19 cellular contexts compared by ENCODE assay signal in the genomic region with DNA sequence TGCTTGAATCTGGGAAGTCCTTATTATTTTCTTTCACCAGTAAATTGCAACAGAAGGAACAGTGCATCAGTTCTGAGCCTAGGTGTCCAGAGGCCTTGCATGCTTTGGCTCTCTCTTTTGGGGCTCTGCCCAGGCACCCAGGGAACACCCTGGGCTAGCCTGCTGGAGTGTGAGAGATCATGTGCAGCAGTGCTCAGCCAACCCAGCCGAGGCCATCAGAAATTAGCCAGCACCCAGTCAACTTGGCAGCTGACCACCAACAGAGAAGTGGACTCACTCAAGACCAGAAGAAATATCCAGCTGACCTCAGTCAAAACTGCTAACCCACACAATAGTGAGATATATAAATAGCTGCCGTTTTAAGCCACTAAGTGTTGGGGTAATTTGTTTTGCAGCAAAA. TPM values are rescaled to one million over a fixed set of nuclear protein-coding genes. Genes with fewer than 3 reads are reported as not detected.
A peak's percentile ranks its signal among the peaks of the same experiment; 100 is the strongest.
DNase-seq lines count a peak whose midpoint lies in the region; ATAC-seq and TF ChIP-seq lines count a peak whose summit lies in the region.
"Had no signal": no experiment of that assay in that cellular context is flagged by ENCODE, and none has a peak within 500 bp of the region (broad histone marks: within the 10 kb centered on the region; RNA-seq: fewer than 3 reads in every experiment).

No MANE protein-coding gene starts in this region.

- TF ChIP-seq CTCF in choroid plexus epithelial cell (conservative IDR thresholded peaks at IDR 0.05; ENCODE audit: low read depth, low read length) (no peak), left ventricle myocardium inferior (IDR thresholded peaks at IDR 0.05; ENCODE audit: borderline replicate concordance) (no peak)

- DNase-seq in G401 (ENCODE audit: low spot score) (peak; percentile 51), choroid plexus epithelial cell (ENCODE audit: low read depth) (peak; percentile 45), left ventricle myocardium inferior (peak; percentile 83), sciatic nerve (ENCODE audit: low spot score) (peak; percentile 65), NCI-H128 (lab: John Stamatoyannopoulos, UW; ENCODE audit: unreplicated experiment) (no peak), UCSD-AML1 (lab: John Stamatoyannopoulos, UW; ENCODE audit: unreplicated experiment) (no peak), glomerular visceral epithelial cell (ENCODE audit: extremely low spot score) (no peak)
- DNase-seq: activated CD4-positive, alpha-beta T cell treated with anti-CD3 and anti-CD28 coated beads, Interleukin-2, amount 50 U/mL, for 48 hours; activated naive CD8-positive, alpha-beta T cell treated with anti-CD3 and anti-CD28 coated beads, Interleukin-2, amount 50 U/mL, for 24 hours; activated T-cell treated with anti-CD3 and anti-CD28 coated beads, Interleukin-2, amount 50 U/mL, for 72 hours; CD8-positive, alpha-beta T cell; kidney glomerular epithelial cell; NCI-H1048; NCI-H82; RPMI8226; stimulated activated naive CD4-positive, alpha-beta T cell treated with Interleukin-2 at 50 U/mL for 16 hours had no signal

- intact Hi-C loops in left ventricle myocardium inferior (cut with micrococcal nuclease) (no loop called here), sciatic nerve (cut with DNase I) (no loop called here)

- in situ Hi-C loops in G401 (cut with HindIII; ENCODE audit: low sequenced_read_pairs), result no loop called here

- H3K27me3 ChIP-seq in left ventricle myocardium inferior (ENCODE audit: low read depth), result no peaks in the 10 kb centered on the region
- H3K27me3 ChIP-seq: ovary had no signal

- ATAC-seq in sciatic nerve (peak; percentile 77), HG03469 (IDR thresholded peaks at IDR 0.05; ENCODE audit: unreplicated experiment) (no peak)
- ATAC-seq: activated naive CD8-positive, alpha-beta T cell treated with anti-CD3 and anti-CD28 coated beads, Interleukin-2, amount 50 U/mL, for 24 hours; activated T-cell treated with anti-CD3 and anti-CD28 coated beads, Interleukin-2, amount 50 U/mL, for 72 hours; CD8-positive, alpha-beta T cell had no signal

- H3K9me3 ChIP-seq in left ventricle myocardium inferior (replicated peaks), result peaks cover 2% of the 10 kb centered on the region
- H3K9me3 ChIP-seq: ovary had no signal

- H3K36me3 ChIP-seq in left ventricle myocardium inferior, result no peaks in the 10 kb centered on the region
- H3K36me3 ChIP-seq: ovary had no signal

- H3K4me3 ChIP-seq in choroid plexus epithelial cell (ENCODE audit: low read depth, low read length), result no peak overlapping the region
- H3K4me3 ChIP-seq in left ventricle myocardium inferior, result no peak overlapping the region
- H3K4me3 ChIP-seq: ovary had no signal

- peaks cover 47% of the 10 kb centered on the region for H3K4me1 ChIP-seq in left ventricle myocardium inferior

- peak overlapping the region; percentile 68 for H3K27ac ChIP-seq in left ventricle myocardium inferior (replicated peaks)
- H3K27ac ChIP-seq: ovary, VCaP had no signal

RNA-seq across cellular contexts. Expression of a gene that starts 11.2 kb away (rescaled TPM):
- 0.85 and 1.8 TPM in 2 replicates for total RNA-seq in G401 (2014; rRNA removed; shearing (Covaris generic))
- 0.16 TPM for total RNA-seq in left ventricle myocardium inferior
- total RNA-seq in sciatic nerve, result 0.45 TPM
- total RNA-seq: activated T-cell treated with anti-CD3 and anti-CD28 coated beads, Interleukin-2, amount 50 U/mL, for 72 hours; CD8-positive, alpha-beta T cell had no signal

Comparison
In these comparisons a context has a peak if more than half of its experiments do, and no peak if none do; other contexts are left out.
1. DNase-seq: peak in G401 (single experiment), choroid plexus epithelial cell (single experiment), left ventricle myocardium inferior (single experiment) and sciatic nerve (single experiment); none in NCI-H128 (single experiment), UCSD-AML1 (single experiment) and glomerular visceral epithelial cell (single experiment).